In the genomic region with DNA sequence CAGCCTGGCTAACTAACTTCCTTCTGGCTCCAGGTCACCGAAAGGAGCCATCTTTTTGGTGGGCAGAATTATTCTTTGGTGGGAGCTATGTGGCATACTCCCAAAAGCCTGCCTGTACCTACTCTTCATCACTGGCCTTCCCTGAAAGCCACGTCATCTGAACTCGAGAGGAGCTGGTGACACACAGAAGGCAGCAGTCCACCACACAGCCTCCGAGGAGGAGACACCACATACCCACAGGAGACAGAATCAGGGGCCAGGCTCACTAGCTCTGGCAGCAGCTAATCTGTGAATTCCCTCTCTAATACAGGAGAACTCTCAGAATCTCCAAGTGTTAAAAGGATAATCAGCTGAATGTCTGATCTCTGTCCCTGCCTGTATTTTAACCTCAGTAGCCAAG, we compare ENCODE assay signal across 12 cellular contexts.
DNase-seq lines count a peak whose midpoint lies in the region; ATAC-seq and TF ChIP-seq lines count a peak whose summit lies in the region.
"Had no signal": no experiment of that assay in that cellular context is flagged by ENCODE, and none has a peak within 500 bp of the region (broad histone marks: within the 10 kb centered on the region; RNA-seq: fewer than 3 reads in every experiment).

No MANE protein-coding gene starts in this region.

- no peak overlapping the region for H3K23ac ChIP-seq in mesenchymal stem cell (ENCODE audit: low read length in 2 of 2)

- H2BK120ac ChIP-seq in mesenchymal stem cell (ENCODE audit: low read depth, low read length), result peak overlapping the region; percentile 39

- peaks cover 64% of the 10 kb centered on the region for H3K36me3 Mint-ChIP-seq in activated T-helper 2 cell treated with anti-CD3 and anti-CD28 coated beads, Interferon-gamma antibody, Interleukin-2, Interleukin-4, amounts not matched to agents 10 μg/mL and 5 μg/mL and 100 μg/mL, durations not matched to agents 14 hours and 24 hours and 36 hours (ENCODE audit: low read depth)

- H3K79me2 ChIP-seq in DND-41 (ENCODE audit: insufficient read depth, low read length), result peaks cover 8% of the 10 kb centered on the region

- no peak overlapping the region for H3K4me3 Mint-ChIP-seq in activated T-helper 2 cell treated with anti-CD3 and anti-CD28 coated beads, Interferon-gamma antibody, Interleukin-2, Interleukin-4, amounts not matched to agents 10 μg/mL and 5 μg/mL and 100 μg/mL, durations not matched to agents 14 hours and 24 hours and 36 hours (ENCODE audit: low read depth)
- H3K4me3 Mint-ChIP-seq: activated CD4-positive, alpha-beta memory T cell treated with anti-CD3 and anti-CD28 coated beads for 36 hours had no signal

- peak overlapping the region; percentile 55 to 80 for H3K18ac ChIP-seq in mesenchymal stem cell (ENCODE audit: low read depth in 1 of 2, low read length in 2 of 2)

- no peak for TF ChIP-seq POLR2A in esophagus muscularis mucosa (IDR thresholded peaks at IDR 0.05; ENCODE audit: low read depth)

- H3K27me3 Mint-ChIP-seq in activated T-helper 2 cell treated with anti-CD3 and anti-CD28 coated beads, Interferon-gamma antibody, Interleukin-2, Interleukin-4, amounts not matched to agents 10 μg/mL and 5 μg/mL and 100 μg/mL, durations not matched to agents 14 hours and 24 hours and 36 hours (ENCODE audit: low read depth), result no peaks in the 10 kb centered on the region
- H3K27me3 Mint-ChIP-seq: activated CD4-positive, alpha-beta memory T cell treated with anti-CD3 and anti-CD28 coated beads for 36 hours had no signal

- H3K4me2 ChIP-seq in DND-41 (ENCODE audit: insufficient read depth, low read length) (no peak overlapping the region), mesenchymal stem cell (ENCODE audit: low read length, poor library complexity, severe bottlenecking) (no peak overlapping the region)

- H3K4me3 ChIP-seq in DND-41 (ENCODE audit: low read depth in 1 of 2, low read length in 2 of 2) (no peak overlapping the region), esophagus muscularis mucosa (no peak overlapping the region), mesenchymal stem cell (ENCODE audit: insufficient read depth in 1 of 2, low read depth in 1 of 2, low read length in 2 of 2) (no peak overlapping the region), subcutaneous abdominal adipose tissue (ENCODE audit: low read depth in 1 of 5, low read length in 5 of 5) (no peak overlapping the region)

- TF ChIP-seq CTCF in DND-41 (IDR thresholded peaks at IDR 0.05; ENCODE audit: borderline replicate concordance, extremely low read depth, low read length, poor library complexity, severe bottlenecking) (no peak), esophagus muscularis mucosa (IDR thresholded peaks at IDR 0.05) (no peak)

- no peak for DNase-seq in DND-41
- no peak for DNase-seq in esophagus muscularis mucosa (ENCODE audit: extremely low spot score)
- no peak for DNase-seq in mesenchymal stem cell
- no peak for DNase-seq in activated T-cell treated with anti-CD3 and anti-CD28 coated beads, Interleukin-2, amount 50 U/mL, for 1 hour
- no peak for DNase-seq in GM03348 (ENCODE audit: low spot score)
- DNase-seq in stimulated activated CD4-positive, alpha-beta T cell treated with anti-CD3 and anti-CD28 coated beads, Interleukin-1b, Interleukin-23, amount 100 ng/mL, for 48 hours, result no peak
- no peak for DNase-seq in activated T-helper 2 cell treated with anti-CD3 and anti-CD28 coated beads, Interferon-gamma antibody, Interleukin-2, Interleukin-4, amounts not matched to agents 10 μg/mL and 5 μg/mL and 100 μg/mL, durations not matched to agents 14 hours and 24 hours and 36 hours (ENCODE audit: low spot score)
- DNase-seq: activated CD4-positive, alpha-beta memory T cell treated with anti-CD3 and anti-CD28 coated beads for 36 hours; AML-193; cortex of kidney; erythroblast had no signal

- H3K27ac Mint-ChIP-seq in activated T-helper 2 cell treated with anti-CD3 and anti-CD28 coated beads, Interferon-gamma antibody, Interleukin-2, Interleukin-4, amounts not matched to agents 10 μg/mL and 5 μg/mL and 100 μg/mL, durations not matched to agents 14 hours and 24 hours and 36 hours, result no peak overlapping the region
- H3K27ac Mint-ChIP-seq: activated CD4-positive, alpha-beta memory T cell treated with anti-CD3 and anti-CD28 coated beads for 36 hours had no signal

- WGBS in esophagus muscularis mucosa, result 49% methylated on average over 3 of the region's 4 CpGs
- WGBS in mesenchymal stem cell, result 91% methylated on average over 3 of the region's 4 CpGs

- no peak overlapping the region for H4K8ac ChIP-seq in mesenchymal stem cell (ENCODE audit: low read length)

- H4K91ac ChIP-seq in mesenchymal stem cell (ENCODE audit: low read length), result peak overlapping the region; percentile 70

- no peak for TF ChIP-seq EP300 in esophagus muscularis mucosa (IDR thresholded peaks at IDR 0.05)

- H3K9me3 ChIP-seq in DND-41 (ENCODE audit: insufficient read depth, low read length, severe bottlenecking), result no peaks in the 10 kb centered on the region
- H3K9me3 ChIP-seq in esophagus muscularis mucosa, result no peaks in the 10 kb centered on the region
- no peaks in the 10 kb centered on the region for H3K9me3 ChIP-seq in mesenchymal stem cell (ENCODE audit: control insufficient read depth, low read length)
- H3K9me3 ChIP-seq in subcutaneous abdominal adipose tissue (ENCODE audit: control insufficient read depth in 5 of 5, low read length in 5 of 5), result no peaks in the 10 kb centered on the region

- H2BK15ac ChIP-seq in mesenchymal stem cell (ENCODE audit: low read depth, poor library complexity, severe bottlenecking), result peak overlapping the region; percentile 21

- H2AFZ ChIP-seq in DND-41 (ENCODE audit: low read depth, low read length) (no peak overlapping the region), mesenchymal stem cell (ENCODE audit: low read depth, low read length) (no peak overlapping the region)

- no peak overlapping the region for H2AK5ac ChIP-seq in mesenchymal stem cell (ENCODE audit: low read length, severe bottlenecking)

- H3K4me1 Mint-ChIP-seq in activated T-helper 2 cell treated with anti-CD3 and anti-CD28 coated beads, Interferon-gamma antibody, Interleukin-2, Interleukin-4, amounts not matched to agents 10 μg/mL and 5 μg/mL and 100 μg/mL, durations not matched to agents 14 hours and 24 hours and 36 hours (ENCODE audit: low read depth), result peaks cover 38% of the 10 kb centered on the region

- intact Hi-C loops in esophagus muscularis mucosa (cut with DNase I), result no loop called here
- intact Hi-C loops in activated T-helper 2 cell treated with anti-CD3 and anti-CD28 coated beads, Interferon-gamma antibody, Interleukin-2, Interleukin-4, amounts not matched to agents 10 μg/mL and 5 μg/mL and 100 μg/mL, durations not matched to agents 14 hours and 24 hours and 36 hours (cut with micrococcal nuclease), result no loop called here

- H3K27ac ChIP-seq in DND-41 (ENCODE audit: low read length) (peak overlapping the region; percentile 84; the same call in 1 of the 2 replicates), esophagus muscularis mucosa (replicated peaks in 1 of 4) (peak overlapping the region; percentile 45 to 64 (median 54)), mesenchymal stem cell (ENCODE audit: low read length, poor library complexity, severe bottlenecking) (no peak overlapping the region), subcutaneous abdominal adipose tissue (ENCODE audit: low read depth, low read length) (peak overlapping the region; percentile 80)

- H3K9ac ChIP-seq in DND-41 (ENCODE audit: low read depth, low read length) (no peak overlapping the region), mesenchymal stem cell (ENCODE audit: low read length) (peak overlapping the region; percentile 31), subcutaneous abdominal adipose tissue (ENCODE audit: low read length in 5 of 5) (no peak overlapping the region)

- no peak for ATAC-seq in DND-41 (ENCODE audit: insufficient read depth, low read depth)

- H3K4ac ChIP-seq in mesenchymal stem cell (ENCODE audit: low read depth in 1 of 2, low read length in 2 of 2), result peak overlapping the region; percentile 71 to 83

- H2BK12ac ChIP-seq in mesenchymal stem cell (ENCODE audit: low read length in 2 of 2), result peak overlapping the region; percentile 82 to 84

- H3K79me1 ChIP-seq in mesenchymal stem cell (replicated peaks; ENCODE audit: low read length, poor library complexity, severe bottlenecking), result peaks cover 24% of the 10 kb centered on the region

- H3K9me3 Mint-ChIP-seq in activated T-helper 2 cell treated with anti-CD3 and anti-CD28 coated beads, Interferon-gamma antibody, Interleukin-2, Interleukin-4, amounts not matched to agents 10 μg/mL and 5 μg/mL and 100 μg/mL, durations not matched to agents 14 hours and 24 hours and 36 hours, result no peaks in the 10 kb centered on the region
- H3K9me3 Mint-ChIP-seq: activated CD4-positive, alpha-beta memory T cell treated with anti-CD3 and anti-CD28 coated beads for 36 hours had no signal

- H3K14ac ChIP-seq in mesenchymal stem cell (ENCODE audit: low read length in 2 of 2), result no peak overlapping the region

- H3K36me3 ChIP-seq in DND-41 (ENCODE audit: insufficient read depth, low read length), result peaks cover 53% of the 10 kb centered on the region
- peaks cover 19 to 38% (median 21%) of the 10 kb centered on the region in 4 donors for H3K36me3 ChIP-seq in esophagus muscularis mucosa
- peaks cover 24 to 60% of the 10 kb centered on the region in 2 experiments for H3K36me3 ChIP-seq in mesenchymal stem cell (ENCODE audit: control insufficient read depth in 1 of 2, insufficient read depth in 2 of 2, low read depth in 1 of 2, low read length in 2 of 2)
- peaks cover 9 to 39% (median 30%) of the 10 kb centered on the region in 5 donors for H3K36me3 ChIP-seq in subcutaneous abdominal adipose tissue (ENCODE audit: control insufficient read depth in 5 of 5, insufficient read depth in 5 of 5, low read length in 5 of 5)

- H2BK5ac ChIP-seq in mesenchymal stem cell (ENCODE audit: low read depth, low read length, poor library complexity, severe bottlenecking), result no peak overlapping the region

- peaks cover 15% of the 10 kb centered on the region; the same call in 1 of the 2 replicates for H4K20me1 ChIP-seq in DND-41 (ENCODE audit: insufficient read depth, low read length)

- H3K4me1 ChIP-seq in DND-41 (ENCODE audit: insufficient read depth, low read length), result peaks cover 42% of the 10 kb centered on the region
- H3K4me1 ChIP-seq in esophagus muscularis mucosa, result peaks cover 44 to 51% (median 49%) of the 10 kb centered on the region in 4 donors
- H3K4me1 ChIP-seq in mesenchymal stem cell (ENCODE audit: control insufficient read depth, insufficient read depth, low read depth, low read length), result peaks cover 8% of the 10 kb centered on the region
- H3K4me1 ChIP-seq in subcutaneous abdominal adipose tissue (ENCODE audit: control insufficient read depth in 5 of 5, insufficient read depth in 5 of 5, low read length in 5 of 5), result peaks cover 19 to 50% (median 28%) of the 10 kb centered on the region in 5 donors

- H3K27me3 ChIP-seq in DND-41 (ENCODE audit: insufficient read depth, low read length, poor library complexity), result no peaks in the 10 kb centered on the region
- H3K27me3 ChIP-seq in esophagus muscularis mucosa, result no peaks in the 10 kb centered on the region
- no peaks in the 10 kb centered on the region for H3K27me3 ChIP-seq in mesenchymal stem cell (ENCODE audit: control insufficient read depth in 1 of 2, insufficient read depth in 1 of 2, low read length in 2 of 2)
- no peaks in the 10 kb centered on the region for H3K27me3 ChIP-seq in subcutaneous abdominal adipose tissue (ENCODE audit: control insufficient read depth in 5 of 5, insufficient read depth in 4 of 5, low read length in 5 of 5)
